ENCODE assay signal across 8 cellular contexts in the genomic region with DNA sequence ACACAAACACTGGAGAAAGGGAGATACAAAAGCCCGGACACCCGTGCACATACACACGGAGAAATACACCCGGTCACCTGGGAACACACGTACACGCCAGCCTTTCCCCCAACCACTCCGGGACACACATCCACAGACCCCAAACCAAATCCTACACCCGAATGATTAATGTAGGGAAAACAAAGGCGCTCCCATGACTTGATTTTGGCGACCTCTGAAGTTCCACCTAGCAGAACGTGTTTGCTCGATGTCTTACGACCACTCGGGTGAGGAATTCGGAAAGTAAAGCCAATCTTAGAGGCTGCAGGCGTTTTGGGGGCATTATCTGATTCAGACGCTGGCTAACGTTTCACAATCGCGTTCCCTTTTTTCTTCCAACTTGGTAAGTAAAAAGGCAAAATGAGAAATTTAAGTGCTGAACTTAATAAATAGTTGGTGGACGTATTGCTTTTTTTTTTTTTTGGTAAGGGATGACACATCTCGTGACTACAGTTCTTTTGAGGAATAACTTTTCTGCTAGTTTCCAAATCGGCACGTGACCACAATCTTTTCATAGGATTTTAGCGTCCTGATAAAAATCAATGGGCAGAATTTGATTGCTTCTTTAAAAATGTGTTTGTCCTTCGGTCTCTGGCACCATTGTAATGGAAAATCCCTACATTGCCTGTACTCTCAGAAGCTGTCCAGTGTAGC. TPM values are rescaled to one million over a fixed set of nuclear protein-coding genes. Genes with fewer than 3 reads are reported as not detected.
DNase-seq lines count a peak whose midpoint lies in the region; ATAC-seq and TF ChIP-seq lines count a peak whose summit lies in the region.

No MANE protein-coding gene starts in this region.

- peaks cover 17% of the 10 kb centered on the region for H3K36me3 Mint-ChIP-seq in activated T-cell treated with anti-CD3 and anti-CD28 coated beads, Interleukin-2, amount 50 U/mL, for 24 hours (ENCODE audit: low read depth)

- peak overlapping the region; percentile 86 for H3K4me3 Mint-ChIP-seq in activated T-cell treated with anti-CD3 and anti-CD28 coated beads, Interleukin-2, amount 50 U/mL, for 24 hours

- H3K4me3 ChIP-seq in OCI-LY1 (ENCODE audit: low read depth, low read length, poor library complexity, severe bottlenecking) (peak overlapping the region; percentile 95), dorsolateral prefrontal cortex (peak overlapping the region; percentile 37 to 79 (median 69)), muscle layer of colon (ENCODE audit: low read depth in 1 of 2, low read length in 2 of 2) (peak overlapping the region; percentile 38 to 66)

- no peak for DNase-seq in activated T-cell treated with anti-CD3 and anti-CD28 coated beads, Interleukin-2, amount 50 U/mL, for 24 hours
- DNase-seq in activated T-cell treated with anti-CD3 and anti-CD28 coated beads, Interleukin-2, amount 50 U/mL, for 1 hour, result no peak
- DNase-seq in dorsolateral prefrontal cortex (no peak), middle frontal gyrus (ENCODE audit: extremely low spot score, low spot score) (no peak), ureter (ENCODE audit: low spot score) (no peak)

- peak overlapping the region; percentile 94 for H3K27ac Mint-ChIP-seq in activated T-cell treated with anti-CD3 and anti-CD28 coated beads, Interleukin-2, amount 50 U/mL, for 24 hours

- no peak for TF ChIP-seq CTCF in OCI-LY1 (IDR thresholded peaks at IDR 0.05; ENCODE audit: low read length)
- TF ChIP-seq CTCF in dorsolateral prefrontal cortex (IDR thresholded peaks at IDR 0.05 in 54 of 56, conservative IDR thresholded peaks at IDR 0.05 in 2 of 56; ENCODE audit: low read depth in 1 of 56, partially characterized antibody in 56 of 56), result no peak

- H3K27me3 Mint-ChIP-seq in activated T-cell treated with anti-CD3 and anti-CD28 coated beads, Interleukin-2, amount 50 U/mL, for 24 hours, result peaks cover 63% of the 10 kb centered on the region

- H2AFZ ChIP-seq in OCI-LY1 (ENCODE audit: low read length), result no peak overlapping the region

- no peaks in the 10 kb centered on the region for H3F3A ChIP-seq in OCI-LY1 (ENCODE audit: insufficient read depth, low read length)

- intact Hi-C loops in dorsolateral prefrontal cortex (cut with DNase I), result loop anchor here in 1 of 2 donors (5.0 kb wide), 1 partner anchor 43 kb away; the partner anchor contains the start of genes OFD1 and TRAPPC2

- H3K9me3 ChIP-seq in OCI-LY1 (ENCODE audit: low read length) (no peaks in the 10 kb centered on the region), muscle layer of colon (ENCODE audit: low read length) (no peaks in the 10 kb centered on the region)

- peak overlapping the region; percentile 93 for H3K9ac ChIP-seq in OCI-LY1 (ENCODE audit: low read length)
- peak overlapping the region; percentile 55 for H3K9ac ChIP-seq in muscle layer of colon (ENCODE audit: low read length)

- no peaks in the 10 kb centered on the region for H4K20me1 ChIP-seq in OCI-LY1 (ENCODE audit: insufficient read depth, low read length)

- H3K4me1 ChIP-seq in OCI-LY1 (ENCODE audit: insufficient read depth, low read length, severe bottlenecking), result peaks cover 51% of the 10 kb centered on the region
- H3K4me1 ChIP-seq in muscle layer of colon (ENCODE audit: insufficient read depth, low read length), result peaks cover 20% of the 10 kb centered on the region

- peaks cover 46% of the 10 kb centered on the region for H3K79me2 ChIP-seq in OCI-LY1 (ENCODE audit: insufficient read depth, low read length)

- H3K27me3 ChIP-seq in OCI-LY1 (ENCODE audit: insufficient read depth, low read length) (no peaks in the 10 kb centered on the region), dorsolateral prefrontal cortex (peaks cover 0 to 76% (median 24%) of the 10 kb centered on the region in 45 donors), muscle layer of colon (ENCODE audit: control insufficient read depth in 1 of 2, insufficient read depth in 2 of 2, low read length in 2 of 2) (peaks cover 10% of the 10 kb centered on the region in 2 donors)

- H3K4me2 ChIP-seq in OCI-LY1 (ENCODE audit: low read length), result peak overlapping the region; percentile 71

- no peak for ATAC-seq in HG03432 (IDR thresholded peaks at IDR 0.05; ENCODE audit: unreplicated experiment)

- no peaks in the 10 kb centered on the region for H3K9me3 Mint-ChIP-seq in activated T-cell treated with anti-CD3 and anti-CD28 coated beads, Interleukin-2, amount 50 U/mL, for 24 hours

- H3K27ac ChIP-seq in OCI-LY1 (ENCODE audit: low read depth, low read length, poor library complexity, severe bottlenecking) (peak overlapping the region; percentile 79), dorsolateral prefrontal cortex (peak overlapping the region in 58 of 59 donors; percentile 26 to 96 (median 85)), muscle layer of colon (ENCODE audit: low read depth, low read length) (peak overlapping the region; percentile 62)

- H3K36me3 ChIP-seq in OCI-LY1 (ENCODE audit: insufficient read depth, low read length), result no peaks in the 10 kb centered on the region
- no peaks in the 10 kb centered on the region for H3K36me3 ChIP-seq in muscle layer of colon (ENCODE audit: insufficient read depth, low read length)

- H3K4me1 Mint-ChIP-seq in activated T-cell treated with anti-CD3 and anti-CD28 coated beads, Interleukin-2, amount 50 U/mL, for 24 hours (ENCODE audit: low read depth), result peaks cover 71% of the 10 kb centered on the region

- no peaks in the 10 kb centered on the region for H3K9me2 ChIP-seq in OCI-LY1 (ENCODE audit: low read depth, low read length)

RNA-seq across cellular contexts. Expression of gene RAB9A, which starts 0.7 kb away (rescaled TPM):
- 10 to 100 TPM; 13.0 to 40.7 (median 25.0) TPM for total RNA-seq in dorsolateral prefrontal cortex
- total RNA-seq in ureter, result 25.1 TPM

RNA-seq across cellular contexts. Expression of gene TCEANC, which starts 36.7 kb away (rescaled TPM):
- total RNA-seq in dorsolateral prefrontal cortex, result 10 to 100 TPM in 41 of 120 experiments, 1 to 10 TPM in 79; 4.4 to 17.2 (median 8.8) TPM
- 3.4 TPM for total RNA-seq in ureter

RNA-seq across cellular contexts. Expression of gene TRAPPC2, which starts 44.8 kb away (rescaled TPM):
- 10 to 100 TPM; 17.2 to 38.9 (median 28.2) TPM for total RNA-seq in dorsolateral prefrontal cortex
- 17.4 TPM for total RNA-seq in ureter

RNA-seq across cellular contexts. Expression of gene OFD1, which starts 44.9 kb away (rescaled TPM):
- total RNA-seq in dorsolateral prefrontal cortex, result 10 to 100 TPM; 15.1 to 51.5 (median 29.7) TPM
- total RNA-seq in ureter, result 40.7 TPM
